1 cellular context compared by ENCODE assay signal in the genomic region with DNA sequence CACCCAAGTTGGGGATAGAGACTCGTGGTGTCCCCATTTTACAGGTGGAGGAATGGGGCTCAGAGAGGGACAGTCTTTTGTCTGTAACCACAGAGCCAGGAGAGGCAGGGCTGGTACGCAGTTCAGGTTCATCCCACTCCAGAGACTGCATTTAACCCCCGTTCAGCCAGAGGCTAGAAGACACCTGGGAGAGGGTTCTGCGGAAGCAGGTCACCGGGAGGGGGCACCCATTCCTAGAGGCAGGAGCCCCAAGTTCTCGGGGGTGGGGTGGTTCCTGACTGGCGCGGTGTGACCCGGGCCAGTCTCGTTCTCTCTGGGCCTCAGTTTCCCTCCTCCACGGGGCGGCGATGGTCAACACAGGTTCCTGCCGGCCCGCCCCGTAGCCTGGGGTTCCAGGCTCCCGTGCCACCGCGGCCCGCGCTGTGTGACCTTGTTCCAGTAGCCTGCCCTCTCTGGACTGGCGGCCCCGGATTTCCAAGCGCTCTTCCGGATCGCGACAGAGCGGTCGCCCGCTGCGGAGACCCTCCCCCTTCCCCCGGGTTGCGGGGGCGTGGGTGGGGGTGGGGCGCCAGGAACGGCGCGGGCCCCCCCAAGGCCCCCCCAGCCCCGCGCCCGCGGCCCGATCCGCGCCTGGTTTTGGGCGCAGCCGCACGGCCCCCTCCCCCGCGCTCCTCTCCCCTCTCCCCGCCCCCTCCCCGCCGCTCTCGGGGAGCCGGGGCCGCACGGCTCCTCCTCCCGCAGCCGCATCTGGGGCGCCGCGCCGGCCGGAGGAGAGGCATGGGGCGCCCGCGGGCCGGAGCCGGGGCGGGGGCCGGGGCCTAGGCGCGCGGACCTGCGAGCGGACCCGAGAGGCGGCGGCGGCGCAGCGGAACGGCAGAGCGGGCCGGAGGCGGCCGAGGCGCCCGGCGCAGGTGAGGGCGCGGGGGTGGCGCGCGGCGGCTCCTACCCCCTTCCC.
TF ChIP-seq lines count a peak whose summit lies in the region.

A gene with protein sequence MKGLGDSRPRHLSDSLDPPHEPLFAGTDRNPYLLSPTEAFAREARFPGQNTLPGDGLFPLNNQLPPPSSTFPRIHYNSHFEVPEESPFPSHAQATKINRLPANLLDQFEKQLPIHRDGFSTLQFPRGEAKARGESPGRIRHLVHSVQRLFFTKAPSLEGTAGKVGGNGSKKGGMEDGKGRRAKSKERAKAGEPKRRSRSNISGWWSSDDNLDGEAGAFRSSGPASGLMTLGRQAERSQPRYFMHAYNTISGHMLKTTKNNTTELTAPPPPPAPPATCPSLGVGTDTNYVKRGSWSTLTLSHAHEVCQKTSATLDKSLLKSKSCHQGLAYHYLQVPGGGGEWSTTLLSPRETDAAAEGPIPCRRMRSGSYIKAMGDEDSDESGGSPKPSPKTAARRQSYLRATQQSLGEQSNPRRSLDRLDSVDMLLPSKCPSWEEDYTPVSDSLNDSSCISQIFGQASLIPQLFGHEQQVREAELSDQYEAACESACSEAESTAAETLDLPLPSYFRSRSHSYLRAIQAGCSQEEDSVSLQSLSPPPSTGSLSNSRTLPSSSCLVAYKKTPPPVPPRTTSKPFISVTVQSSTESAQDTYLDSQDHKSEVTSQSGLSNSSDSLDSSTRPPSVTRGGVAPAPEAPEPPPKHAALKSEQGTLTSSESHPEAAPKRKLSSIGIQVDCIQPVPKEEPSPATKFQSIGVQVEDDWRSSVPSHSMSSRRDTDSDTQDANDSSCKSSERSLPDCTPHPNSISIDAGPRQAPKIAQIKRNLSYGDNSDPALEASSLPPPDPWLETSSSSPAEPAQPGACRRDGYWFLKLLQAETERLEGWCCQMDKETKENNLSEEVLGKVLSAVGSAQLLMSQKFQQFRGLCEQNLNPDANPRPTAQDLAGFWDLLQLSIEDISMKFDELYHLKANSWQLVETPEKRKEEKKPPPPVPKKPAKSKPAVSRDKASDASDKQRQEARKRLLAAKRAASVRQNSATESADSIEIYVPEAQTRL (plus strand): TSS at position 738 of the 955 bp plus-strand sequence. CDS start 125,379 bp downstream, outside the sequence.

TF ChIP-seq in neural cell, 6 proteins besides CTCF, POLR2A, EP300 and RAD21 (continued from another document):
- TF ChIP-seq, protein P1, sequence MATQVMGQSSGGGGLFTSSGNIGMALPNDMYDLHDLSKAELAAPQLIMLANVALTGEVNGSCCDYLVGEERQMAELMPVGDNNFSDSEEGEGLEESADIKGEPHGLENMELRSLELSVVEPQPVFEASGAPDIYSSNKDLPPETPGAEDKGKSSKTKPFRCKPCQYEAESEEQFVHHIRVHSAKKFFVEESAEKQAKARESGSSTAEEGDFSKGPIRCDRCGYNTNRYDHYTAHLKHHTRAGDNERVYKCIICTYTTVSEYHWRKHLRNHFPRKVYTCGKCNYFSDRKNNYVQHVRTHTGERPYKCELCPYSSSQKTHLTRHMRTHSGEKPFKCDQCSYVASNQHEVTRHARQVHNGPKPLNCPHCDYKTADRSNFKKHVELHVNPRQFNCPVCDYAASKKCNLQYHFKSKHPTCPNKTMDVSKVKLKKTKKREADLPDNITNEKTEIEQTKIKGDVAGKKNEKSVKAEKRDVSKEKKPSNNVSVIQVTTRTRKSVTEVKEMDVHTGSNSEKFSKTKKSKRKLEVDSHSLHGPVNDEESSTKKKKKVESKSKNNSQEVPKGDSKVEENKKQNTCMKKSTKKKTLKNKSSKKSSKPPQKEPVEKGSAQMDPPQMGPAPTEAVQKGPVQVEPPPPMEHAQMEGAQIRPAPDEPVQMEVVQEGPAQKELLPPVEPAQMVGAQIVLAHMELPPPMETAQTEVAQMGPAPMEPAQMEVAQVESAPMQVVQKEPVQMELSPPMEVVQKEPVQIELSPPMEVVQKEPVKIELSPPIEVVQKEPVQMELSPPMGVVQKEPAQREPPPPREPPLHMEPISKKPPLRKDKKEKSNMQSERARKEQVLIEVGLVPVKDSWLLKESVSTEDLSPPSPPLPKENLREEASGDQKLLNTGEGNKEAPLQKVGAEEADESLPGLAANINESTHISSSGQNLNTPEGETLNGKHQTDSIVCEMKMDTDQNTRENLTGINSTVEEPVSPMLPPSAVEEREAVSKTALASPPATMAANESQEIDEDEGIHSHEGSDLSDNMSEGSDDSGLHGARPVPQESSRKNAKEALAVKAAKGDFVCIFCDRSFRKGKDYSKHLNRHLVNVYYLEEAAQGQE (IDR thresholded peaks at IDR 0.05; ENCODE audit: borderline replicate concordance): no peak
- TF ChIP-seq MXI1 (conservative IDR thresholded peaks at IDR 0.05; ENCODE audit: poor library complexity, severe bottlenecking): no peak
